ENCODE assay signal across 11 cellular contexts in genomic region chr14:71539660-71540285, GRCh38.
DNase-seq lines count a peak whose midpoint lies in the region; ATAC-seq, FAIRE-seq and TF ChIP-seq lines count a peak whose summit lies in the region.
"Had no signal": no experiment of that assay in that cellular context is flagged by ENCODE, and none has a peak within 500 bp of the region (broad histone marks: within the 10 kb centered on the region; RNA-seq: fewer than 3 reads in every experiment).

No MANE protein-coding gene starts in this region.

- no peaks in the 10 kb centered on the region for H3K79me2 ChIP-seq in HepG2 (ENCODE audit: insufficient read depth, low read length)

- H4K20me1 ChIP-seq in HepG2 (ENCODE audit: insufficient read depth, low read length): no peaks in the 10 kb centered on the region

- POLR2A ChIA-PET in HepG2 (lab: Yijun Ruan, JAX): no interaction called here

- H3K27ac ChIP-seq in aorta (ENCODE audit: low read depth in 1 of 2, low read length in 2 of 2) (peak overlapping the region; percentile 34 to 44), HepG2 (ENCODE audit: extremely low read length, insufficient read depth, low read length) (no peak overlapping the region)

- no peak for TF ChIP-seq RAD21 in HepG2 (CRISPR knock-in tag; IDR thresholded peaks at IDR 0.05)

- H3K9me3 ChIP-seq in aorta (ENCODE audit: control insufficient read depth, low read length) (no peaks in the 10 kb centered on the region), HepG2 (ENCODE audit: low read length) (no peaks in the 10 kb centered on the region)

- H3K4me3 ChIP-seq in aorta (ENCODE audit: low read length in 2 of 2): peak overlapping the region in 1 of 2 donors; percentile 47
- H3K4me3 ChIP-seq in HepG2 (replicated peaks in 1 of 3; ENCODE audit: insufficient read depth in 1 of 3, low read depth in 2 of 3, low read length in 3 of 3): no peak overlapping the region

- FAIRE-seq in HepG2 (lab: Jason Lieb, UNC): no peak

- H3K27ac Mint-ChIP-seq in stimulated activated naive CD8-positive, alpha-beta T cell treated with anti-CD3 and anti-CD28 coated beads, Interleukin-15, Interleukin-2, amounts not matched to agents 100 ng/mL and 50 ng/mL, for 24 hours: peak overlapping the region; percentile 5
- H3K27ac Mint-ChIP-seq in brain (peak overlapping the region; percentile 43 to 95 (median 84)), memory B cell (peak overlapping the region; percentile 67)
- H3K27ac Mint-ChIP-seq: activated naive CD8-positive, alpha-beta T cell treated with anti-CD3 and anti-CD28 coated beads, Interleukin-2, amount 10 ng/mL, durations not matched to agents 7 days and 5 days had no signal

- H2AFZ ChIP-seq in HepG2 (ENCODE audit: low read length): no peak overlapping the region

- intact Hi-C loops in aorta (cut with DNase I): loop anchor here in 1 of 2 donors (10.0 kb wide), 1 partner anchor 215 kb away; the partner anchor contains the start of gene SIPA1L1
- intact Hi-C loops in HepG2 (cut with micrococcal nuclease; ENCODE audit: unreplicated experiment): no loop called here

- TF ChIP-seq CTCF in brain (conservative IDR thresholded peaks at IDR 0.05): no peak
- TF ChIP-seq CTCF in HepG2 (CRISPR knock-in tag; IDR thresholded peaks at IDR 0.05): no peak

- CTCF ChIA-PET in HepG2 (lab: Yijun Ruan, JAX; ENCODE audit: low intra/inter-chr PET ratio, low total read pairs): no interaction called here

- H3K9ac ChIP-seq in HepG2 (ENCODE audit: insufficient read depth, low read depth, low read length): no peak overlapping the region

- no peak for DNase-seq in stimulated activated naive CD8-positive, alpha-beta T cell treated with anti-CD3 and anti-CD28 coated beads, Interleukin-15, Interleukin-2, amounts not matched to agents 100 U/mL and 50 U/mL, for 24 hours
- DNase-seq in memory B cell (ENCODE audit: low spot score in 2 of 2) (no peak), aorta (no peak), CD1c-positive myeloid dendritic cell (ENCODE audit: extremely low spot score) (no peak), HepG2 (ENCODE audit: low spot score) (no peak)
- DNase-seq: activated CD8-positive, alpha-beta memory T cell treated with anti-CD3 and anti-CD28 coated beads for 24 hours; activated naive CD8-positive, alpha-beta T cell treated with anti-CD3 and anti-CD28 coated beads, Interleukin-2, amount 10 ng/mL, durations not matched to agents 7 days and 5 days; NCI-H1105 treated with DMSO at 0.1 percent for 48 hours had no signal

- ATAC-seq in stimulated activated naive CD8-positive, alpha-beta T cell treated with anti-CD3 and anti-CD28 coated beads, Interleukin-15, Interleukin-2, amounts not matched to agents 100 U/mL and 50 U/mL, for 24 hours: no peak
- no peak for ATAC-seq in memory B cell (ENCODE audit: low read depth)
- peak; percentile 48 for ATAC-seq in aorta (ENCODE audit: low FRiP score)
- ATAC-seq in HepG2: no peak
- ATAC-seq in GM19035 (IDR thresholded peaks at IDR 0.05; ENCODE audit: unreplicated experiment): no peak

- H3K27me3 ChIP-seq in aorta (ENCODE audit: control insufficient read depth in 1 of 2, insufficient read depth in 2 of 2, low read length in 1 of 2): no peaks in the 10 kb centered on the region
- H3K27me3 ChIP-seq in HepG2 (ENCODE audit: control insufficient read depth in 1 of 2, insufficient read depth in 2 of 2, low read length in 2 of 2): no peaks in the 10 kb centered on the region

- H3K9me3 Mint-ChIP-seq in stimulated activated naive CD8-positive, alpha-beta T cell treated with anti-CD3 and anti-CD28 coated beads, Interleukin-15, Interleukin-2, amounts not matched to agents 100 ng/mL and 50 ng/mL, for 24 hours: no peaks in the 10 kb centered on the region
- H3K9me3 Mint-ChIP-seq in brain (no peaks in the 10 kb centered on the region), memory B cell (peaks cover 8% of the 10 kb centered on the region)
- H3K9me3 Mint-ChIP-seq: activated naive CD8-positive, alpha-beta T cell treated with anti-CD3 and anti-CD28 coated beads, Interleukin-2, amount 10 ng/mL, durations not matched to agents 7 days and 5 days had no signal

- H3K27me3 Mint-ChIP-seq in stimulated activated naive CD8-positive, alpha-beta T cell treated with anti-CD3 and anti-CD28 coated beads, Interleukin-15, Interleukin-2, amounts not matched to agents 100 ng/mL and 50 ng/mL, for 24 hours: no peaks in the 10 kb centered on the region
- H3K27me3 Mint-ChIP-seq in brain (no peaks in the 10 kb centered on the region), memory B cell (no peaks in the 10 kb centered on the region)
- H3K27me3 Mint-ChIP-seq: activated naive CD8-positive, alpha-beta T cell treated with anti-CD3 and anti-CD28 coated beads, Interleukin-2, amount 10 ng/mL, durations not matched to agents 7 days and 5 days had no signal

- no peak for TF ChIP-seq EP300 in HepG2 (IDR thresholded peaks at IDR 0.05; ENCODE audit: low read depth in 2 of 2, low read length in 2 of 2)
- TF ChIP-seq EP300 in HepG2 (CRISPR knock-in tag; IDR thresholded peaks at IDR 0.05; ENCODE audit: borderline replicate concordance): no peak

- H3K4me1 Mint-ChIP-seq in stimulated activated naive CD8-positive, alpha-beta T cell treated with anti-CD3 and anti-CD28 coated beads, Interleukin-15, Interleukin-2, amounts not matched to agents 100 ng/mL and 50 ng/mL, for 24 hours (ENCODE audit: low read depth): peaks cover 38% of the 10 kb centered on the region
- peaks cover 50% of the 10 kb centered on the region for H3K4me1 Mint-ChIP-seq in brain
- peaks cover 38% of the 10 kb centered on the region for H3K4me1 Mint-ChIP-seq in memory B cell

- TF ChIP-seq POLR2A in HepG2 (IDR thresholded peaks at IDR 0.05; ENCODE audit: insufficient read depth in 1 of 2, low read depth in 2 of 2, low read length in 2 of 2): no peak

- H3K4me1 ChIP-seq in aorta (ENCODE audit: control insufficient read depth in 1 of 2, insufficient read depth in 2 of 2, low read length in 2 of 2) (peaks cover 2 to 5% of the 10 kb centered on the region in 2 donors), HepG2 (ENCODE audit: insufficient read depth, low read length) (no peaks in the 10 kb centered on the region)

- H3K4me2 ChIP-seq in HepG2 (ENCODE audit: low read depth, low read length): no peak overlapping the region

- peaks cover 1% of the 10 kb centered on the region for H3K36me3 Mint-ChIP-seq in stimulated activated naive CD8-positive, alpha-beta T cell treated with anti-CD3 and anti-CD28 coated beads, Interleukin-15, Interleukin-2, amounts not matched to agents 100 ng/mL and 50 ng/mL, for 24 hours (ENCODE audit: low read depth)
- no peaks in the 10 kb centered on the region for H3K36me3 Mint-ChIP-seq in brain
- H3K36me3 Mint-ChIP-seq in memory B cell: peaks cover 11% of the 10 kb centered on the region

- no TSS peak for BruUV-seq in HepG2 (replicated peaks; lab: Mats Ljungman, UMichigan)

- H3K4me3 Mint-ChIP-seq in stimulated activated naive CD8-positive, alpha-beta T cell treated with anti-CD3 and anti-CD28 coated beads, Interleukin-15, Interleukin-2, amounts not matched to agents 100 ng/mL and 50 ng/mL, for 24 hours: no peak overlapping the region
- peak overlapping the region in 4 of 5 experiments; percentile 12 to 65 (median 60) for H3K4me3 Mint-ChIP-seq in brain
- H3K4me3 Mint-ChIP-seq in memory B cell: no peak overlapping the region
- H3K4me3 Mint-ChIP-seq: activated naive CD8-positive, alpha-beta T cell treated with anti-CD3 and anti-CD28 coated beads, Interleukin-2, amount 10 ng/mL, durations not matched to agents 7 days and 5 days had no signal

- 15 to 19% methylated on average over 8 of the region's 8 CpGs for WGBS in aorta, 2 donors
- WGBS in HepG2 (ENCODE audit: low lambda C conversion rate): 93% methylated on average over 8 of the region's 8 CpGs

- no peaks in the 10 kb centered on the region for H3K36me3 ChIP-seq in aorta (ENCODE audit: control insufficient read depth in 1 of 2, insufficient read depth in 2 of 2, low read length in 1 of 2)
- no peaks in the 10 kb centered on the region for H3K36me3 ChIP-seq in HepG2 (replicated peaks in 1 of 2; ENCODE audit: control insufficient read depth in 1 of 2, insufficient read depth in 2 of 2, low read length in 2 of 2)

- in situ Hi-C loops in HepG2 (cut with HindIII; ENCODE audit: extremely low pct_ligation_motif_present, low pct_unique_long_range_greater_than_20kb): no loop called here

TF ChIP-seq in HepG2, 621 proteins besides CTCF, POLR2A, EP300 and RAD21:
- no peak for TF ChIP-seq TOE1 (CRISPR knock-in tag; IDR thresholded peaks at IDR 0.05)
- no peak for TF ChIP-seq SRSF4 (IDR thresholded peaks at IDR 0.05; ENCODE audit: low read depth, low read length, poor library complexity, severe bottlenecking)
- no peak for TF ChIP-seq POGK (CRISPR knock-in tag; conservative IDR thresholded peaks at IDR 0.05)
- TF ChIP-seq HNRNPK (IDR thresholded peaks at IDR 0.05; ENCODE audit: low read depth, low read length, poor library complexity, severe bottlenecking): no peak

Comparison
In these comparisons a context has a peak if more than half of its experiments do, and no peak if none do; other contexts are left out.
1. H3K27ac Mint-ChIP-seq: peak in every context shown above with its lines; median percentile 84 in brain; 67 in memory B cell; 5 in stimulated activated naive CD8-positive, alpha-beta T cell treated with anti-CD3 and anti-CD28 coated beads, Interleukin-15, Interleukin-2, amounts not matched to agents 100 ng/mL and 50 ng/mL, for 24 hours.
2. H3K4me3 Mint-ChIP-seq: peak in brain (4 of 5); none in stimulated activated naive CD8-positive, alpha-beta T cell treated with anti-CD3 and anti-CD28 coated beads, Interleukin-15, Interleukin-2, amounts not matched to agents 100 ng/mL and 50 ng/mL, for 24 hours (single experiment) and memory B cell (single experiment).